21 cellular contexts compared by ENCODE assay signal in genomic region chr2:144770616-144771230, GRCh38.
DNase-seq lines count a peak whose midpoint lies in the region; ATAC-seq and TF ChIP-seq lines count a peak whose summit lies in the region.
"Had no signal": no experiment of that assay in that cellular context is flagged by ENCODE, and none has a peak within 500 bp of the region (broad histone marks: within the 10 kb centered on the region; RNA-seq: fewer than 3 reads in every experiment).

No MANE protein-coding gene starts in this region.

- H3K36me3 Mint-ChIP-seq in activated naive CD4-positive, alpha-beta T cell treated with anti-CD3 and anti-CD28 coated beads for 36 hours (ENCODE audit: low read depth): no peaks in the 10 kb centered on the region

- H3K79me2 ChIP-seq in hepatocyte: no peaks in the 10 kb centered on the region
- H3K79me2 ChIP-seq in MM.1S (ENCODE audit: low read length): no peaks in the 10 kb centered on the region

- H3K27ac Mint-ChIP-seq in activated naive CD4-positive, alpha-beta T cell treated with anti-CD3 and anti-CD28 coated beads for 36 hours: no peak overlapping the region
- H3K27ac Mint-ChIP-seq: CD4-positive, alpha-beta T cell; HFFc6 had no signal

- intact Hi-C loops in activated naive CD4-positive, alpha-beta T cell treated with anti-CD3 and anti-CD28 coated beads for 36 hours (cut with micrococcal nuclease): no loop called here

- no peaks in the 10 kb centered on the region for H3K9me3 ChIP-seq in hepatocyte (ENCODE audit: low read depth)
- no peaks in the 10 kb centered on the region for H3K9me3 ChIP-seq in MM.1S (replicated peaks; ENCODE audit: insufficient read depth, low read length)
- H3K9me3 ChIP-seq: Peyer's patch had no signal

- peaks cover 7% of the 10 kb centered on the region for H3K4me1 ChIP-seq in hepatocyte (ENCODE audit: insufficient read depth)
- no peaks in the 10 kb centered on the region for H3K4me1 ChIP-seq in MM.1S (ENCODE audit: low read length)
- H3K4me1 ChIP-seq: Peyer's patch had no signal

- no peak for ATAC-seq in left lobe of liver
- ATAC-seq: GM12878 had no signal

- H3K27ac ChIP-seq in hepatocyte (no peak overlapping the region), MM.1S (ENCODE audit: low read length) (no peak overlapping the region)
- H3K27ac ChIP-seq: Peyer's patch, SK-N-MC had no signal

- DNase-seq in DMS114 treated with DMSO at 0.1 percent for 48 hours (lab: John Stamatoyannopoulos, UW; ENCODE audit: unreplicated experiment) (peak; percentile 67), RPMI7951 (ENCODE audit: low read depth) (peak; percentile 49), hepatocyte (ENCODE audit: low spot score) (no peak), putamen (ENCODE audit: low spot score) (peak; percentile 15), MM.1S (no peak), left lobe of liver (ENCODE audit: low spot score) (no peak), H4 (ENCODE audit: low spot score) (no peak)
- no peak for DNase-seq in activated naive CD4-positive, alpha-beta T cell treated with anti-CD3 and anti-CD28 coated beads for 36 hours
- DNase-seq: Calu3; CD4-positive, alpha-beta T cell; DMS53; EL; HFFc6; KG1; NCI-H1436 treated with DMSO at 0.1 percent for 48 hours; NCI-H2029; NCI-H526; Peyer's patch; Right ventricle myocardium superior had no signal

- no peaks in the 10 kb centered on the region for H3K27me3 ChIP-seq in hepatocyte
- H3K27me3 ChIP-seq in MM.1S (replicated peaks; ENCODE audit: insufficient read depth, low read length): no peaks in the 10 kb centered on the region
- H3K27me3 ChIP-seq: Peyer's patch had no signal

- CTCF ChIA-PET in activated naive CD4-positive, alpha-beta T cell treated with anti-CD3 and anti-CD28 coated beads for 36 hours (lab: Charles Lee): no interaction called here

- no peaks in the 10 kb centered on the region for H3K9me3 Mint-ChIP-seq in activated naive CD4-positive, alpha-beta T cell treated with anti-CD3 and anti-CD28 coated beads for 36 hours
- H3K9me3 Mint-ChIP-seq: CD4-positive, alpha-beta T cell; HFFc6 had no signal

- H3K4me2 ChIP-seq in hepatocyte (peak overlapping the region; percentile 10), MM.1S (ENCODE audit: low read depth, low read length) (no peak overlapping the region)

- H2AFZ ChIP-seq in hepatocyte: no peak overlapping the region
- H2AFZ ChIP-seq in MM.1S (ENCODE audit: low read length): no peak overlapping the region

- H3F3A ChIP-seq in MM.1S (ENCODE audit: insufficient read depth, low read length): no peaks in the 10 kb centered on the region

- no peaks in the 10 kb centered on the region for H3K36me3 ChIP-seq in hepatocyte (replicated peaks; ENCODE audit: insufficient read depth, low read depth)
- H3K36me3 ChIP-seq in MM.1S (replicated peaks; ENCODE audit: insufficient read depth, low read length): no peaks in the 10 kb centered on the region
- H3K36me3 ChIP-seq: Peyer's patch had no signal

- H3K9me2 ChIP-seq in hepatocyte (replicated peaks; ENCODE audit: insufficient read depth): no peaks in the 10 kb centered on the region
- H3K9me2 ChIP-seq in MM.1S (replicated peaks; ENCODE audit: insufficient read depth, low read length): no peaks in the 10 kb centered on the region

- no peaks in the 10 kb centered on the region for H3K4me1 Mint-ChIP-seq in activated naive CD4-positive, alpha-beta T cell treated with anti-CD3 and anti-CD28 coated beads for 36 hours (ENCODE audit: low read depth)

- H3K9ac ChIP-seq in MM.1S (ENCODE audit: low read length): no peak overlapping the region

- TF ChIP-seq CTCF in hepatocyte (IDR thresholded peaks at IDR 0.05; ENCODE audit: poor library complexity) (no peak), MM.1S (IDR thresholded peaks at IDR 0.05; ENCODE audit: low read length) (no peak)

- no peaks in the 10 kb centered on the region for H4K20me1 ChIP-seq in hepatocyte (ENCODE audit: insufficient read depth, poor library complexity, severe bottlenecking)
- no peaks in the 10 kb centered on the region for H4K20me1 ChIP-seq in MM.1S (ENCODE audit: insufficient read depth, low read length)

- WGBS in hepatocyte (ENCODE audit: low lambda C conversion rate, missing lambda C conversion rate): 70% methylated on average over 6 of the region's 6 CpGs

- H3K4me3 ChIP-seq in hepatocyte (no peak overlapping the region), MM.1S (ENCODE audit: low read length) (no peak overlapping the region)
- H3K4me3 ChIP-seq: GM12878, Peyer's patch, SK-N-MC had no signal

- H3K27me3 Mint-ChIP-seq in activated naive CD4-positive, alpha-beta T cell treated with anti-CD3 and anti-CD28 coated beads for 36 hours (ENCODE audit: low read depth): peaks cover 4% of the 10 kb centered on the region
- H3K27me3 Mint-ChIP-seq: CD4-positive, alpha-beta T cell had no signal

- H3K4me3 Mint-ChIP-seq in activated naive CD4-positive, alpha-beta T cell treated with anti-CD3 and anti-CD28 coated beads for 36 hours: no peak overlapping the region
- H3K4me3 Mint-ChIP-seq: CD4-positive, alpha-beta T cell; HFFc6 had no signal

Comparison
In these comparisons a context has a peak if more than half of its experiments do, and no peak if none do; other contexts are left out.
1. DNase-seq: peak in DMS114 treated with DMSO at 0.1 percent for 48 hours (single experiment), RPMI7951 (single experiment) and putamen (single experiment); none in hepatocyte (single experiment), MM.1S (single experiment), activated naive CD4-positive, alpha-beta T cell treated with anti-CD3 and anti-CD28 coated beads for 36 hours (single experiment), left lobe of liver (single experiment) and H4 (single experiment).